Comparison of ENCODE assay signal across 32 cellular contexts in the genomic region with DNA sequence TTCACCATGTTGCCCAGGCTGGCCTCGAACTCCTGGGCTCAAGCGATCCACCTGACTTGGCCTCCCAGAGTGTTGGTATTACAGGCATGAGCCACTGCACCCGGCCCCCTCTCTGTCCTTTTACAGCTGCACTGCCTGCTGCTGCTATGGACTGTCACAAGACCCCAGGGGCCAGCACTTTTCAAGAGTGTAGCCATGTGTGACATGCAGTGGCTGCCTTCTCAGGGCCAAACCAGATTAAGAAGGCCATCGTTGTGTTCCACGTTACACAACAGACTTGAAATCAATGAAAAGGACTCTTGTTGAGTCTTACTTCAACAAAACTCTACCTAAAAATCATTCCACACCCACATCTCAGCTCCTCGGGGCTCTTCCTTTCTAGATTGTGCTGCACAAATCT.
"Had no signal": no experiment of that assay in that cellular context is flagged by ENCODE, and none has a peak within 500 bp of the region (broad histone marks: within the 10 kb centered on the region; RNA-seq: fewer than 3 reads in every experiment).

No MANE protein-coding gene starts in this region.

- H3K4me1 Mint-ChIP-seq: activated naive CD4-positive, alpha-beta T cell treated with anti-CD3 and anti-CD28 coated beads, Interleukin-2, amount 50 U/mL, for 24 hours; activated naive CD8-positive, alpha-beta T cell treated with anti-CD3 and anti-CD28 coated beads, Interleukin-2, amount 50 U/mL, for 24 hours; activated T-helper 17 cell treated with anti-CD3 and anti-CD28 coated beads, Interleukin-2, amount 50 U/mL, for 72 hours had no signal

- H3K27ac ChIP-seq: left ventricle myocardium inferior, parathyroid adenoma, psoas muscle, stomach, thyroid gland, upper lobe of right lung had no signal

- H3K36me3 ChIP-seq: left ventricle myocardium inferior, stomach, thyroid gland, upper lobe of right lung had no signal

- H3K4me1 ChIP-seq: parathyroid adenoma, thyroid gland had no signal

- DNase-seq: activated CD4-positive, alpha-beta T cell treated with anti-CD3 and anti-CD28 coated beads for 1 hour; activated CD4-positive, alpha-beta T cell treated with anti-CD3 and anti-CD28 coated beads, Interleukin-2, amount 50 U/mL, for 1 hour; activated CD8-positive, alpha-beta T cell treated with anti-CD3 and anti-CD28 coated beads for 36 hours; activated gamma-delta T cell treated with Interleukin-2 at 50 U/mL for 16 hours; activated naive CD8-positive, alpha-beta T cell treated with anti-CD3 and anti-CD28 coated beads, Interleukin-2, amount 50 U/mL, for 24 hours; activated T-cell treated with anti-CD3 and anti-CD28 coated beads, Interleukin-2, amount 50 U/mL, for 4 hours; amygdala; effector CD8-positive, alpha-beta T cell; left ventricle myocardium inferior; mesendoderm; mucosa of descending colon; nucleus accumbens; psoas muscle; stimulated activated CD4-positive, alpha-beta T cell treated with anti-CD3 and anti-CD28 coated beads, Interleukin-1b, Interleukin-23, amount 100 ng/mL, for 48 hours; stimulated activated naive B cell treated with anti-CD40 and anti-IgM and Interleukin-4, amounts not matched to agents 10 μg/mL and 1 μg/mL and 100 μg/mL, for 72 hours; stomach; T1000; upper lobe of right lung had no signal

- H3K27me3 Mint-ChIP-seq: activated CD8-positive, alpha-beta T cell treated with anti-CD3 and anti-CD28 coated beads for 36 hours had no signal

- H3K27me3 ChIP-seq: stomach, thyroid gland, upper lobe of right lung had no signal

- H3K27ac Mint-ChIP-seq: activated CD8-positive, alpha-beta T cell treated with anti-CD3 and anti-CD28 coated beads for 36 hours; activated naive CD4-positive, alpha-beta T cell treated with anti-CD3 and anti-CD28 coated beads, Interleukin-2, amount 50 U/mL, for 24 hours; activated naive CD8-positive, alpha-beta T cell treated with anti-CD3 and anti-CD28 coated beads, Interleukin-2, amount 50 U/mL, for 24 hours; activated T-helper 17 cell treated with anti-CD3 and anti-CD28 coated beads, Interleukin-2, amount 50 U/mL, for 72 hours; natural killer cell treated with Interleukin-12 subunit alpha and Interleukin-12 subunit beta and Interleukin-15 and Interleukin-18, amount 100 ng/mL, for 72 hours; stimulated activated naive B cell treated with anti-CD40 and anti-IgM and Interleukin-4, amounts not matched to agents 10 μg/mL and 1 μg/mL and 100 μg/mL, for 72 hours; T-helper 1 cell treated with Interleukin-12 subunit alpha and Interleukin-12 subunit beta and Interleukin-4 antibody, amounts not matched to agents 30 μg/mL and 1 μg/mL, for 36 hours; WTC11 had no signal

- FAIRE-seq: bronchial epithelial cell, colon, frontal cortex, islet of Langerhans had no signal

- H3K4me3 Mint-ChIP-seq: activated CD8-positive, alpha-beta T cell treated with anti-CD3 and anti-CD28 coated beads for 36 hours; activated naive CD4-positive, alpha-beta T cell treated with anti-CD3 and anti-CD28 coated beads, Interleukin-2, amount 50 U/mL, for 24 hours; activated naive CD8-positive, alpha-beta T cell treated with anti-CD3 and anti-CD28 coated beads, Interleukin-2, amount 50 U/mL, for 24 hours; activated T-cell treated with anti-CD3 and anti-CD28 coated beads, Interleukin-2, amount 50 U/mL, for 4 hours; activated T-helper 17 cell treated with anti-CD3 and anti-CD28 coated beads, Interleukin-2, amount 50 U/mL, for 72 hours; central memory CD8-positive, alpha-beta T cell; natural killer cell treated with Interleukin-12 subunit alpha and Interleukin-12 subunit beta and Interleukin-15 and Interleukin-18, amount 100 ng/mL, for 72 hours; stimulated activated naive B cell treated with anti-CD40 and anti-IgM and Interleukin-4, amounts not matched to agents 10 μg/mL and 1 μg/mL and 100 μg/mL, for 72 hours; T-helper 1 cell treated with Interleukin-12 subunit alpha and Interleukin-12 subunit beta and Interleukin-4 antibody, amounts not matched to agents 30 μg/mL and 1 μg/mL, for 36 hours; WTC11 had no signal

- H3K4me3 ChIP-seq: left ventricle myocardium inferior, lung, mucosa of descending colon, psoas muscle, smooth muscle cell, stomach, thyroid gland, upper lobe of right lung had no signal

- H3K9me3 Mint-ChIP-seq: activated CD8-positive, alpha-beta T cell treated with anti-CD3 and anti-CD28 coated beads for 36 hours; activated naive CD4-positive, alpha-beta T cell treated with anti-CD3 and anti-CD28 coated beads, Interleukin-2, amount 50 U/mL, for 24 hours; activated naive CD8-positive, alpha-beta T cell treated with anti-CD3 and anti-CD28 coated beads, Interleukin-2, amount 50 U/mL, for 24 hours; activated T-cell treated with anti-CD3 and anti-CD28 coated beads, Interleukin-2, amount 50 U/mL, for 4 hours; central memory CD8-positive, alpha-beta T cell had no signal

- H3K36me3 Mint-ChIP-seq: natural killer cell treated with Interleukin-12 subunit alpha and Interleukin-12 subunit beta and Interleukin-15 and Interleukin-18, amount 100 ng/mL, for 72 hours; stimulated activated naive B cell treated with anti-CD40 and anti-IgM and Interleukin-4, amounts not matched to agents 10 μg/mL and 1 μg/mL and 100 μg/mL, for 72 hours had no signal

- H3K9me3 ChIP-seq: left ventricle myocardium inferior, mucosa of descending colon, psoas muscle, stomach, thyroid gland, upper lobe of right lung had no signal

- ATAC-seq: activated CD8-positive, alpha-beta T cell treated with anti-CD3 and anti-CD28 coated beads for 36 hours; activated naive CD8-positive, alpha-beta T cell treated with anti-CD3 and anti-CD28 coated beads, Interleukin-2, amount 50 U/mL, for 24 hours; activated T-cell treated with anti-CD3 and anti-CD28 coated beads, Interleukin-2, amount 50 U/mL, for 4 hours; activated T-helper 17 cell treated with anti-CD3 and anti-CD28 coated beads, Interleukin-2, amount 50 U/mL, for 72 hours; mucosa of descending colon; natural killer cell treated with Interleukin-12 subunit alpha and Interleukin-12 subunit beta and Interleukin-15 and Interleukin-18, amount 100 ng/mL, for 72 hours; psoas muscle; stimulated activated naive B cell treated with anti-CD40 and anti-IgM and Interleukin-4, amounts not matched to agents 10 μg/mL and 1 μg/mL and 100 μg/mL, for 72 hours; upper lobe of right lung; WTC11 had no signal
